Comparison of ENCODE assay signal across 1 cellular context in the genomic region with DNA sequence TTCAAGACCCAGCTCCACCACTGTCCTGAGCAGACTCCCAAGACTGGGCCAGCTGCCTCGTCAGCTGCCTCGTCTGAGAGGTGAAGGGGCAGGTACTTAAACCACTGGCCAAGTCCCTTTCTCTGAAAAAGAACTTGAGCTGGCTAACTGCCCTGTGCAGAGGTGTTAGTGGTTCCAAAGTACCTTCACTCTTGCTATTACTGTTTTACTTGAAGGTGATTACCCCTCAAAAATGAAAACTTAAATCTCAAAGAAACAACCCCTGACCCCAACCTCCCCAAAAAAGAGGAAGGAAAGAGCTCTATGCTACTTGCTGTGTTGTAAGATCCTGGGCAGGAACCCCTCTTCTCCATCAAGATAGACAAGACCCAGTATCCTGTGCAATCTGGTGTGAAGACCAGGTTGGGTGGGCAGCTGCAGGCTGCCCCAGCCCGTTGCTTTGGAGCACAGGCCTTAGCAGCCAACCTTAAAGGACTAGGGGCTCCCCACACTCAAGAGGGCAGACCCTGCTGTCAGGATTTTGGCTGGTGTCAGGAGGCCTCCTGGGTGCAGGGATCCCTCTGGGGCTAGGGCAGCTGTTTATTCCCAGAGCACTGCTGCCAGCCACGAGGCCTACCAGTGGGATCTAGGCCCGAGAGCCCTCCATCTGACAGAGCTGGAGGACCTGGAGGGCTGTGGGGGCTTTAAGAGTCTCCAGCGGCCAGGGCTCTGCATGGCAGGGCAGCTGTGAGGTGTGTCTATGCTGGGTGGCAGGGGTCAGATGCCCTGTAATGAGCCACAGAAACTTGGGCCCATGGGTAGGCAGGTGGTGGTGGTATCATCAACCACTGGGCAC.
TF ChIP-seq lines count a peak whose summit lies in the region.

No MANE protein-coding gene starts in this region.

TF ChIP-seq in HepG2, 621 proteins besides CTCF, POLR2A, EP300 and RAD21:
- TF ChIP-seq ZC3H13 (CRISPR knock-in tag; IDR thresholded peaks at IDR 0.05) (peak; percentile 82; the same call in 1 of the 2 replicates), RBM22 (optimal IDR thresholded peaks at IDR 0.05; ENCODE audit: low read length) (peak; percentile 70), ZC3H4 (CRISPR knock-in tag; IDR thresholded peaks at IDR 0.05; ENCODE audit: borderline replicate concordance) (no peak)
